ENCODE assay signal across 12 cellular contexts in genomic region chr16:1779741-1780676, GRCh38. TPM values are rescaled to one million over a fixed set of nuclear protein-coding genes. Genes with fewer than 3 reads are reported as not detected.
DNase-seq lines count a peak whose midpoint lies in the region; ATAC-seq, FAIRE-seq and TF ChIP-seq lines count a peak whose summit lies in the region.
"Had no signal": no experiment of that assay in that cellular context is flagged by ENCODE, and none has a peak within 500 bp of the region (broad histone marks: within the 10 kb centered on the region; RNA-seq: fewer than 3 reads in every experiment).

No MANE protein-coding gene starts in this region.

- H2AFZ ChIP-seq in DND-41 (ENCODE audit: low read depth, low read length), result no peak overlapping the region

- H3K9ac ChIP-seq in DND-41 (ENCODE audit: low read depth, low read length), result peak overlapping the region; percentile 17; the same call in 1 of the 2 replicates
- H3K9ac ChIP-seq in NT2/D1 (ENCODE audit: insufficient read length, low read depth), result peak overlapping the region; percentile 28

- H3K4me1 ChIP-seq in DND-41 (ENCODE audit: insufficient read depth, low read length) (peaks cover 44% of the 10 kb centered on the region), NT2/D1 (ENCODE audit: insufficient read depth, insufficient read length) (peaks cover 20% of the 10 kb centered on the region)

- no peak for TF ChIP-seq CTCF in DND-41 (IDR thresholded peaks at IDR 0.05; ENCODE audit: borderline replicate concordance, extremely low read depth, low read length, poor library complexity, severe bottlenecking)
- no peak for TF ChIP-seq CTCF in chondrocyte (IDR thresholded peaks at IDR 0.05)
- no peak for TF ChIP-seq CTCF in neural crest cell (conservative IDR thresholded peaks at IDR 0.05)

- H3K36me3 ChIP-seq in DND-41 (ENCODE audit: insufficient read depth, low read length) (peaks cover 68% of the 10 kb centered on the region), NT2/D1 (ENCODE audit: insufficient read depth, insufficient read length, low read length) (peaks cover 70% of the 10 kb centered on the region)

- H3K9me3 ChIP-seq in DND-41 (ENCODE audit: insufficient read depth, low read length, severe bottlenecking), result no peaks in the 10 kb centered on the region
- H3K9me3 ChIP-seq in NT2/D1 (ENCODE audit: insufficient read depth, low read length), result no peaks in the 10 kb centered on the region

- H3K79me2 ChIP-seq in DND-41 (ENCODE audit: insufficient read depth, low read length), result peaks cover 66% of the 10 kb centered on the region

- peaks cover 74% of the 10 kb centered on the region for H4K20me1 ChIP-seq in DND-41 (ENCODE audit: insufficient read depth, low read length)

- H3K27me3 ChIP-seq in DND-41 (ENCODE audit: insufficient read depth, low read length, poor library complexity), result no peaks in the 10 kb centered on the region
- no peaks in the 10 kb centered on the region for H3K27me3 ChIP-seq in NT2/D1 (ENCODE audit: insufficient read depth, insufficient read length)

- FAIRE-seq in RCC 7860 (lab: Jason Lieb, UNC), result no peak

- H3K36me3 Mint-ChIP-seq in chondrocyte (ENCODE audit: low read depth) (peaks cover 4% of the 10 kb centered on the region), neural crest cell (ENCODE audit: low read depth) (peaks cover 5% of the 10 kb centered on the region)

- ATAC-seq in DND-41 (ENCODE audit: insufficient read depth, low read depth) (no peak), HG02852 (IDR thresholded peaks at IDR 0.05; ENCODE audit: unreplicated experiment) (no peak)

- peak overlapping the region; percentile 27 for H3K27ac Mint-ChIP-seq in chondrocyte (ENCODE audit: unreplicated experiment)
- no peak overlapping the region for H3K27ac Mint-ChIP-seq in neural crest cell (ENCODE audit: unreplicated experiment)

- no peak overlapping the region for H3K27ac ChIP-seq in DND-41 (ENCODE audit: low read length)

- no peaks in the 10 kb centered on the region for H3K27me3 Mint-ChIP-seq in chondrocyte (ENCODE audit: low read depth)
- peaks cover 4% of the 10 kb centered on the region for H3K27me3 Mint-ChIP-seq in neural crest cell (ENCODE audit: low read depth)

- DNase-seq in DND-41 (no peak), NT2/D1 (ENCODE audit: low read depth, low spot score) (no peak), chondrocyte (ENCODE audit: low spot score) (no peak), neural crest cell (ENCODE audit: low read depth, low spot score) (no peak), NCI-H1417 treated with DMSO at 0.1 percent for 48 hours (lab: John Stamatoyannopoulos, UW) (no peak), RCC 7860 (ENCODE audit: low spot score) (no peak), kidney tubule cell (ENCODE audit: low spot score) (no peak)
- DNase-seq: activated CD8-positive, alpha-beta memory T cell treated with anti-CD3 and anti-CD28 coated beads, Interleukin-2, amount 50 U/mL, for 4 hours; DMS53; NCI-H1436; SW 1271 had no signal

- H3K4me3 ChIP-seq in DND-41 (ENCODE audit: low read depth in 1 of 2, low read length in 2 of 2) (no peak overlapping the region), NT2/D1 (ENCODE audit: insufficient read length, low read depth) (no peak overlapping the region)

- H3K4me3 Mint-ChIP-seq in chondrocyte (ENCODE audit: unreplicated experiment) (peak overlapping the region; percentile 90), neural crest cell (peak overlapping the region; percentile 88)

- peaks cover 24% of the 10 kb centered on the region for H3K4me1 Mint-ChIP-seq in chondrocyte (ENCODE audit: low read depth)
- peaks cover 22% of the 10 kb centered on the region for H3K4me1 Mint-ChIP-seq in neural crest cell

- H3K9me3 Mint-ChIP-seq in chondrocyte (ENCODE audit: low read depth), result no peaks in the 10 kb centered on the region
- H3K9me3 Mint-ChIP-seq in neural crest cell, result no peaks in the 10 kb centered on the region

- peak overlapping the region; percentile 95 for H3K4me2 ChIP-seq in DND-41 (ENCODE audit: insufficient read depth, low read length)

RNA-seq across cellular contexts. Expression of gene SPSB3, which starts 2.4 kb away (rescaled TPM):
- 30.8 to 32.1 TPM (median 31.5 TPM) in 3 replicates for total RNA-seq in chondrocyte
- total RNA-seq in neural crest cell, result 23.1 and 23.8 TPM in 2 replicates

RNA-seq across cellular contexts. Expression of gene NUBP2, which starts 2.8 kb away (rescaled TPM):
- total RNA-seq in chondrocyte (36.5 to 46.0 TPM (median 40.7 TPM) in 3 replicates), neural crest cell (71.0 and 73.8 TPM in 2 replicates)

RNA-seq across cellular contexts. Expression of gene MRPS34, which starts 7.1 kb away (rescaled TPM):
- total RNA-seq in chondrocyte (54.5 to 78.7 TPM (median 60.4 TPM) in 3 replicates), neural crest cell (135 and 141 TPM in 2 replicates)

RNA-seq across cellular contexts. Expression of gene EME2, which starts 7.4 kb away (rescaled TPM):
- total RNA-seq in chondrocyte (16.9 to 28.4 TPM (median 19.7 TPM) in 3 replicates), neural crest cell (36.5 and 37.0 TPM in 2 replicates)

RNA-seq across cellular contexts. Expression of gene NME3, which starts 8.7 kb away (rescaled TPM):
- total RNA-seq in chondrocyte (51.0 to 62.9 TPM (median 53.8 TPM) in 3 replicates), neural crest cell (35.0 and 38.0 TPM in 2 replicates)
